13 cellular contexts compared by ENCODE assay signal in the genomic region with DNA sequence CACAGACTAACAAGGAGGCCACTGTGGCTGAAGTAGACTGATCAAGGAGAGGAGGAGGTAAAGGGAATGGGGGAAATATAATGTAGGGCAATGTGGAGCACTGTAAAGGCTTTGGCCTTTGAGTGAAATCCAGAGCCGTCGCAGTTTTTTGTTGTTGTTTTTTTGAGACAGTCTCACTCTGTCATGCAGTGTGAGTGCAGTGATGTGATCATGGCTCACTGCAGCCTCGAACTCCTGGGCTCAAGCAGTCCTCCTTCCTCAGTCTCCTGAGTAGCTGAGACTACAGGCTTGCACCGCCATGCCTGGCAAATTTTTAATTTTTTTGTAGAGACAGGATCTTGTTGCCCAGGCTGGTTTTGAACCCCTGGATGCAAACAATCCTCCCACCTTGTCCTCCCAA. TPM values are rescaled to one million over a fixed set of nuclear protein-coding genes. Genes with fewer than 3 reads are reported as not detected.
DNase-seq lines count a peak whose midpoint lies in the region; ATAC-seq and TF ChIP-seq lines count a peak whose summit lies in the region.
"Had no signal": no experiment of that assay in that cellular context is flagged by ENCODE, and none has a peak within 500 bp of the region (broad histone marks: within the 10 kb centered on the region; RNA-seq: fewer than 3 reads in every experiment).

No MANE protein-coding gene starts in this region.

- H3K27me3 Mint-ChIP-seq in activated CD8-positive, alpha-beta memory T cell treated with anti-CD3 and anti-CD28 coated beads, Interleukin-2, amount 10 ng/mL, durations not matched to agents 7 days and 5 days: no peaks in the 10 kb centered on the region
- no peaks in the 10 kb centered on the region for H3K27me3 Mint-ChIP-seq in activated naive CD8-positive, alpha-beta T cell treated with anti-CD3 and anti-CD28 coated beads, Interleukin-2, amount 50 U/mL, for 24 hours
- H3K27me3 Mint-ChIP-seq in memory B cell: no peaks in the 10 kb centered on the region
- H3K27me3 Mint-ChIP-seq in stimulated activated naive CD8-positive, alpha-beta T cell treated with anti-CD3 and anti-CD28 coated beads, Interleukin-15, amount 100 ng/mL, for 72 hours: no peaks in the 10 kb centered on the region

- ATAC-seq in activated CD8-positive, alpha-beta memory T cell treated with anti-CD3 and anti-CD28 coated beads, Interleukin-2, amount 10 ng/mL, durations not matched to agents 7 days and 5 days: peak; percentile 31
- ATAC-seq in activated naive CD8-positive, alpha-beta T cell treated with anti-CD3 and anti-CD28 coated beads, Interleukin-2, amount 50 U/mL, for 24 hours: peak; percentile 2
- no peak for ATAC-seq in memory B cell (ENCODE audit: low read depth)
- ATAC-seq in stimulated activated naive CD8-positive, alpha-beta T cell treated with anti-CD3 and anti-CD28 coated beads, Interleukin-15, amount 100 ng/mL, for 72 hours: peak; percentile 40
- no peak for ATAC-seq in heart left ventricle

- no peaks in the 10 kb centered on the region for H3K36me3 ChIP-seq in heart left ventricle
- H3K36me3 ChIP-seq: sigmoid colon, tibial artery had no signal

- H3K27ac ChIP-seq in heart left ventricle: peak overlapping the region in 3 of 12 donors; percentile 6 to 50 (median 33)
- H3K27ac ChIP-seq: tibial artery had no signal

- 62 to 68% (median 65%) methylated on average over 4 of the region's 4 CpGs for WGBS in heart left ventricle, 4 donors

- no peak for TF ChIP-seq POLR2A in heart left ventricle (IDR thresholded peaks at IDR 0.05)

- CTCF ChIA-PET in activated CD8-positive, alpha-beta memory T cell treated with anti-CD3 and anti-CD28 coated beads, Interleukin-2, amount 10 ng/mL, durations not matched to agents 7 days and 5 days (lab: Charles Lee): interaction anchor here (0.9 kb wide), 1 partner anchor 28 kb away, joined by 3 read pairs; no protein-coding TSS in a partner anchor

- peaks cover 45% of the 10 kb centered on the region for H3K36me3 Mint-ChIP-seq in activated CD8-positive, alpha-beta memory T cell treated with anti-CD3 and anti-CD28 coated beads, Interleukin-2, amount 10 ng/mL, durations not matched to agents 7 days and 5 days
- H3K36me3 Mint-ChIP-seq in activated naive CD8-positive, alpha-beta T cell treated with anti-CD3 and anti-CD28 coated beads, Interleukin-2, amount 50 U/mL, for 24 hours (ENCODE audit: low read depth): peaks cover 41% of the 10 kb centered on the region
- H3K36me3 Mint-ChIP-seq in memory B cell: peaks cover 18% of the 10 kb centered on the region

- peak overlapping the region; percentile 51 for H3K27ac Mint-ChIP-seq in activated CD8-positive, alpha-beta memory T cell treated with anti-CD3 and anti-CD28 coated beads, Interleukin-2, amount 10 ng/mL, durations not matched to agents 7 days and 5 days
- peak overlapping the region; percentile 81 for H3K27ac Mint-ChIP-seq in activated naive CD8-positive, alpha-beta T cell treated with anti-CD3 and anti-CD28 coated beads, Interleukin-2, amount 50 U/mL, for 24 hours
- H3K27ac Mint-ChIP-seq in memory B cell: peak overlapping the region; percentile 67
- H3K27ac Mint-ChIP-seq in stimulated activated naive CD8-positive, alpha-beta T cell treated with anti-CD3 and anti-CD28 coated beads, Interleukin-15, amount 100 ng/mL, for 72 hours: peak overlapping the region; percentile 71 to 83

- intact Hi-C loops in heart left ventricle (cut with DNase I): no loop called here

- H3K4me1 ChIP-seq in heart left ventricle: peaks cover 8 to 67% (median 54%) of the 10 kb centered on the region in 12 donors

- TF ChIP-seq CTCF in heart left ventricle (IDR thresholded peaks at IDR 0.05): no peak

- no peak for DNase-seq in activated CD8-positive, alpha-beta memory T cell treated with anti-CD3 and anti-CD28 coated beads, Interleukin-2, amount 10 ng/mL, durations not matched to agents 7 days and 5 days
- no peak for DNase-seq in activated CD8-positive, alpha-beta memory T cell treated with anti-CD3 and anti-CD28 coated beads, Interleukin-2, amount 50 U/mL, for 4 hours
- no peak for DNase-seq in activated naive CD8-positive, alpha-beta T cell treated with anti-CD3 and anti-CD28 coated beads, Interleukin-2, amount 50 U/mL, for 24 hours
- DNase-seq in memory B cell (ENCODE audit: low spot score in 2 of 2) (no peak), NCI-H2081 treated with DMSO at 0.1 percent for 48 hours (lab: John Stamatoyannopoulos, UW) (no peak), retina (no peak), heart left ventricle (no peak)
- DNase-seq in stimulated activated naive CD8-positive, alpha-beta T cell treated with anti-CD3 and anti-CD28 coated beads, Interleukin-15, amount 100 ng/mL, for 72 hours: no peak
- DNase-seq: activated CD4-positive, alpha-beta T cell treated with anti-CD3 and anti-CD28 coated beads for 4 hours; islet precursor cell; NCI-H2227 treated with DMSO at 0.1 percent for 48 hours; sigmoid colon; tibial artery had no signal

- no peak overlapping the region for H3K4me3 ChIP-seq in heart left ventricle
- H3K4me3 ChIP-seq: sigmoid colon, tibial artery had no signal

- no peaks in the 10 kb centered on the region for H3K9me3 Mint-ChIP-seq in activated CD8-positive, alpha-beta memory T cell treated with anti-CD3 and anti-CD28 coated beads, Interleukin-2, amount 10 ng/mL, durations not matched to agents 7 days and 5 days (ENCODE audit: low read depth)
- peaks cover 3% of the 10 kb centered on the region for H3K9me3 Mint-ChIP-seq in activated naive CD8-positive, alpha-beta T cell treated with anti-CD3 and anti-CD28 coated beads, Interleukin-2, amount 50 U/mL, for 24 hours
- H3K9me3 Mint-ChIP-seq in memory B cell: no peaks in the 10 kb centered on the region
- H3K9me3 Mint-ChIP-seq in stimulated activated naive CD8-positive, alpha-beta T cell treated with anti-CD3 and anti-CD28 coated beads, Interleukin-15, amount 100 ng/mL, for 72 hours: no peaks in the 10 kb centered on the region

- H3K4me1 Mint-ChIP-seq in activated CD8-positive, alpha-beta memory T cell treated with anti-CD3 and anti-CD28 coated beads, Interleukin-2, amount 10 ng/mL, durations not matched to agents 7 days and 5 days: peaks cover 49% of the 10 kb centered on the region
- H3K4me1 Mint-ChIP-seq in activated naive CD8-positive, alpha-beta T cell treated with anti-CD3 and anti-CD28 coated beads, Interleukin-2, amount 50 U/mL, for 24 hours: peaks cover 86% of the 10 kb centered on the region
- peaks cover 47% of the 10 kb centered on the region for H3K4me1 Mint-ChIP-seq in memory B cell
- H3K4me1 Mint-ChIP-seq in stimulated activated naive CD8-positive, alpha-beta T cell treated with anti-CD3 and anti-CD28 coated beads, Interleukin-15, amount 100 ng/mL, for 72 hours: peaks cover 75% of the 10 kb centered on the region

- H3K4me3 Mint-ChIP-seq in activated CD8-positive, alpha-beta memory T cell treated with anti-CD3 and anti-CD28 coated beads, Interleukin-2, amount 10 ng/mL, durations not matched to agents 7 days and 5 days: no peak overlapping the region
- no peak overlapping the region for H3K4me3 Mint-ChIP-seq in activated naive CD8-positive, alpha-beta T cell treated with anti-CD3 and anti-CD28 coated beads, Interleukin-2, amount 50 U/mL, for 24 hours
- no peak overlapping the region for H3K4me3 Mint-ChIP-seq in memory B cell
- H3K4me3 Mint-ChIP-seq in stimulated activated naive CD8-positive, alpha-beta T cell treated with anti-CD3 and anti-CD28 coated beads, Interleukin-15, amount 100 ng/mL, for 72 hours: peak overlapping the region in 1 of 2 donors; percentile 61

- no peaks in the 10 kb centered on the region for H3K9me3 ChIP-seq in heart left ventricle
- H3K9me3 ChIP-seq: sigmoid colon, tibial artery had no signal

- no peaks in the 10 kb centered on the region for H3K27me3 ChIP-seq in heart left ventricle
- H3K27me3 ChIP-seq: sigmoid colon, tibial artery had no signal

RNA-seq across cellular contexts. Expression of gene PPP4R2, which starts 32.2 kb away (rescaled TPM):
- total RNA-seq in activated CD8-positive, alpha-beta memory T cell treated with anti-CD3 and anti-CD28 coated beads, Interleukin-2, amount 10 ng/mL, durations not matched to agents 7 days and 5 days: 100 to 1,000 TPM in 1 of 2 experiments, 10 to 100 TPM in 1; 76.0 to 118 TPM
- total RNA-seq in heart left ventricle: 10 to 100 TPM; 41.2 to 69.7 (median 50.0) TPM
- polyA plus RNA-seq in heart left ventricle: 10 to 100 TPM; 17.0 to 22.0 TPM

RNA-seq across cellular contexts. Expression of gene EBLN2, which starts 32.7 kb away (rescaled TPM):
- 1 to 10 TPM; 5.1 to 6.2 TPM for total RNA-seq in activated CD8-positive, alpha-beta memory T cell treated with anti-CD3 and anti-CD28 coated beads, Interleukin-2, amount 10 ng/mL, durations not matched to agents 7 days and 5 days
- total RNA-seq in heart left ventricle: 1 to 10 TPM in 5 of 9 donors, under 1 TPM in 4; 0.36 to 2.5 (median 1.1) TPM
- polyA plus RNA-seq in heart left ventricle: 1 to 10 TPM in 1 of 2 donors, under 1 TPM in 1; 0.24 to 1.4 TPM

Comparison
In these comparisons a context has a peak if more than half of its experiments do, and no peak if none do; other contexts are left out.
1. ATAC-seq: peak in activated CD8-positive, alpha-beta memory T cell treated with anti-CD3 and anti-CD28 coated beads, Interleukin-2, amount 10 ng/mL, durations not matched to agents 7 days and 5 days (single experiment), activated naive CD8-positive, alpha-beta T cell treated with anti-CD3 and anti-CD28 coated beads, Interleukin-2, amount 50 U/mL, for 24 hours (single experiment) and stimulated activated naive CD8-positive, alpha-beta T cell treated with anti-CD3 and anti-CD28 coated beads, Interleukin-15, amount 100 ng/mL, for 72 hours (single experiment); none in memory B cell (single experiment) and heart left ventricle (0 of 4).
2. Peak in every context shown above with its lines, with median percentiles within 50 percentile points of each other: H3K27ac Mint-ChIP-seq.